ENCODE assay signal across 26 cellular contexts in genomic region chr3:13083254-13083653, GRCh38.
"Had no signal": no experiment of that assay in that cellular context is flagged by ENCODE, and none has a peak within 500 bp of the region (broad histone marks: within the 10 kb centered on the region; RNA-seq: fewer than 3 reads in every experiment).

No MANE protein-coding gene starts in this region.

- H3K4me3 ChIP-seq: dorsolateral prefrontal cortex, esophagus muscularis mucosa, hepatocyte, lung, ovary, psoas muscle, right atrium auricular region, transverse colon, uterus had no signal

- FAIRE-seq: astrocyte, colon, frontal cortex had no signal

- H3K4me1 ChIP-seq: transverse colon, uterus had no signal

- ATAC-seq: activated T-cell treated with anti-CD3 and anti-CD28 coated beads, Interleukin-2, amount 50 U/mL, for 4 hours; left lobe of liver; natural killer cell; psoas muscle had no signal

- DNase-seq: activated CD4-positive, alpha-beta T cell treated with anti-CD3 and anti-CD28 coated beads, Interleukin-2, amount 10 ng/mL, durations not matched to agents 7 days and 5 days; activated CD8-positive, alpha-beta memory T cell treated with anti-CD3 and anti-CD28 coated beads for 24 hours; activated CD8-positive, alpha-beta memory T cell treated with anti-CD3 and anti-CD28 coated beads, Interleukin-2, amount 50 U/mL, for 4 hours; activated naive CD4-positive, alpha-beta T cell treated with Interleukin-2 at 50 U/mL for 16 hours; activated naive CD8-positive, alpha-beta T cell treated with anti-CD3 and anti-CD28 coated beads for 36 hours; activated T-cell treated with anti-CD3 and anti-CD28 coated beads, Interleukin-2, amount 50 U/mL, for 4 hours; dorsolateral prefrontal cortex; effector memory CD8-positive, alpha-beta T cell; glutamatergic neuron; immature natural killer cell; natural killer cell; ovary; psoas muscle; stimulated activated CD4-positive, alpha-beta T cell treated with anti-CD3 and anti-CD28 coated beads, Interleukin-1b, Interleukin-23, amount 100 ng/mL, for 48 hours; uterus had no signal

- H3K9me3 Mint-ChIP-seq: activated CD4-positive, alpha-beta T cell treated with anti-CD3 and anti-CD28 coated beads, Interleukin-2, amount 10 ng/mL, durations not matched to agents 7 days and 5 days; activated naive CD8-positive, alpha-beta T cell treated with anti-CD3 and anti-CD28 coated beads for 36 hours; activated T-cell treated with anti-CD3 and anti-CD28 coated beads, Interleukin-2, amount 50 U/mL, for 4 hours; central memory CD8-positive, alpha-beta T cell; effector memory CD8-positive, alpha-beta T cell; natural killer cell; T-helper 1 cell treated with Interleukin-12 subunit alpha and Interleukin-12 subunit beta and Interleukin-4 antibody, amounts not matched to agents 30 μg/mL and 1 μg/mL, for 36 hours had no signal

- H3K27me3 ChIP-seq: dorsolateral prefrontal cortex, hepatocyte, ovary, right atrium auricular region, transverse colon, uterus had no signal

- H3K4me2 ChIP-seq: hepatocyte had no signal

- H3K27ac ChIP-seq: dorsolateral prefrontal cortex, esophagus muscularis mucosa, hepatocyte, ovary, psoas muscle, transverse colon, uterus had no signal

- H3K79me2 ChIP-seq: hepatocyte had no signal

- H3K27ac Mint-ChIP-seq: activated naive CD8-positive, alpha-beta T cell treated with anti-CD3 and anti-CD28 coated beads for 36 hours; effector memory CD8-positive, alpha-beta T cell; immature natural killer cell; T-helper 1 cell treated with Interleukin-12 subunit alpha and Interleukin-12 subunit beta and Interleukin-4 antibody, amounts not matched to agents 30 μg/mL and 1 μg/mL, for 36 hours had no signal

- H3K9me3 ChIP-seq: esophagus muscularis mucosa, ovary, psoas muscle, right atrium auricular region, transverse colon, uterus had no signal

- H3K4me3 Mint-ChIP-seq: activated CD4-positive, alpha-beta T cell treated with anti-CD3 and anti-CD28 coated beads, Interleukin-2, amount 10 ng/mL, durations not matched to agents 7 days and 5 days; activated naive CD8-positive, alpha-beta T cell treated with anti-CD3 and anti-CD28 coated beads for 36 hours; activated T-cell treated with anti-CD3 and anti-CD28 coated beads, Interleukin-2, amount 50 U/mL, for 4 hours; central memory CD8-positive, alpha-beta T cell; effector memory CD8-positive, alpha-beta T cell; immature natural killer cell; natural killer cell; T-helper 1 cell treated with Interleukin-12 subunit alpha and Interleukin-12 subunit beta and Interleukin-4 antibody, amounts not matched to agents 30 μg/mL and 1 μg/mL, for 36 hours had no signal

- H2AFZ ChIP-seq: hepatocyte had no signal

- H3K27me3 Mint-ChIP-seq: activated naive CD8-positive, alpha-beta T cell treated with anti-CD3 and anti-CD28 coated beads for 36 hours; central memory CD8-positive, alpha-beta T cell had no signal

- H3K36me3 ChIP-seq: esophagus muscularis mucosa, ovary, right atrium auricular region, transverse colon, uterus had no signal

- H3K36me3 Mint-ChIP-seq: activated naive CD8-positive, alpha-beta T cell treated with anti-CD3 and anti-CD28 coated beads for 36 hours; immature natural killer cell; natural killer cell had no signal
